Comparison of ENCODE assay signal across 10 cellular contexts in genomic region chr9:105708405-105708804, GRCh38. TPM values are rescaled to one million over a fixed set of nuclear protein-coding genes. Genes with fewer than 3 reads are reported as not detected.
DNase-seq lines count a peak whose midpoint lies in the region; ATAC-seq and TF ChIP-seq lines count a peak whose summit lies in the region.
"Had no signal": no experiment of that assay in that cellular context is flagged by ENCODE, and none has a peak within 500 bp of the region (broad histone marks: within the 10 kb centered on the region; RNA-seq: fewer than 3 reads in every experiment).

No MANE protein-coding gene starts in this region.

- in situ Hi-C loops in brain microvascular endothelial cell (cut with HindIII; ENCODE audit: low pct_ligation_motif_present, low sequenced_read_pairs), result no loop called here

- peak; percentile 2 for DNase-seq in fibroblast of villous mesenchyme (ENCODE audit: low read depth)
- DNase-seq in brain microvascular endothelial cell, result no peak
- DNase-seq in left lung, result no peak
- no peak for DNase-seq in ascending aorta (ENCODE audit: low spot score in 2 of 2)
- DNase-seq: DMS79; stimulated activated CD4-positive, alpha-beta T cell treated with anti-CD3 and anti-CD28 coated beads, Interleukin-4, amount 100 ng/mL, for 1 hour had no signal

- H3K27me3 ChIP-seq in brain microvascular endothelial cell (replicated peaks) (no peaks in the 10 kb centered on the region), left lung (no peaks in the 10 kb centered on the region), ascending aorta (no peaks in the 10 kb centered on the region)

- no peaks in the 10 kb centered on the region for H3K9me3 ChIP-seq in left lung
- no peaks in the 10 kb centered on the region for H3K9me3 ChIP-seq in ascending aorta

- no peaks in the 10 kb centered on the region for H3K4me1 ChIP-seq in left lung
- no peaks in the 10 kb centered on the region for H3K4me1 ChIP-seq in ascending aorta

- H3K4me3 ChIP-seq in fibroblast of villous mesenchyme (ENCODE audit: low read depth, low read length), result no peak overlapping the region
- no peak overlapping the region for H3K4me3 ChIP-seq in brain microvascular endothelial cell (ENCODE audit: low read depth, low read length)
- no peak overlapping the region for H3K4me3 ChIP-seq in left lung
- no peak overlapping the region for H3K4me3 ChIP-seq in ascending aorta

- no peaks in the 10 kb centered on the region for H3K36me3 ChIP-seq in brain microvascular endothelial cell (replicated peaks)
- H3K36me3 ChIP-seq in left lung, result peaks cover 0 to 10% of the 10 kb centered on the region in 2 donors
- H3K36me3 ChIP-seq in ascending aorta, result peaks cover 0 to 5% of the 10 kb centered on the region in 2 donors

- peak; percentile 65 for ATAC-seq in GM18517 (IDR thresholded peaks at IDR 0.05; ENCODE audit: unreplicated experiment)
- ATAC-seq in GM21381 (IDR thresholded peaks at IDR 0.05; ENCODE audit: unreplicated experiment), result peak; percentile 49
- peak; percentile 67 for ATAC-seq in HG03432 (IDR thresholded peaks at IDR 0.05; ENCODE audit: unreplicated experiment)
- no peak for ATAC-seq in esophagus mucosa
- no peak for ATAC-seq in left lung

- no peak overlapping the region for H3K27ac ChIP-seq in brain microvascular endothelial cell
- H3K27ac ChIP-seq in left lung, result no peak overlapping the region
- H3K27ac ChIP-seq in ascending aorta, result no peak overlapping the region

- intact Hi-C loops in left lung (cut with DNase I) (no loop called here), ascending aorta (cut with DNase I) (no loop called here)

- TF ChIP-seq CTCF in fibroblast of villous mesenchyme (IDR thresholded peaks at IDR 0.05; ENCODE audit: insufficient read depth, low read depth, low read length) (no peak), brain microvascular endothelial cell (IDR thresholded peaks at IDR 0.05; ENCODE audit: low read depth, low read length, missing control alignments) (no peak), left lung (IDR thresholded peaks at IDR 0.05) (no peak), ascending aorta (IDR thresholded peaks at IDR 0.05) (no peak)

RNA-seq across cellular contexts. Expression of gene TMEM38B, which starts 14.1 kb away (rescaled TPM):
- total RNA-seq in fibroblast of villous mesenchyme (11.0 and 20.7 TPM in 2 replicates), esophagus mucosa (4.1 TPM), left lung (10 to 100 TPM; 11.6 to 19.1 TPM), ascending aorta (11.0 TPM)

RNA-seq across cellular contexts. Expression of gene TAL2, which starts 46.1 kb away (rescaled TPM):
- total RNA-seq in fibroblast of villous mesenchyme, result not detected in 2 replicates
- total RNA-seq in esophagus mucosa, result not detected
- total RNA-seq in left lung, result under 1 TPM in 1 of 2 donors, not detected in 1; 0.41 TPM
- not detected for total RNA-seq in ascending aorta

Comparison
In these comparisons a context has a peak if more than half of its experiments do, and no peak if none do; other contexts are left out.
1. ATAC-seq: peak in GM18517 (single experiment), GM21381 (single experiment) and HG03432 (single experiment); none in esophagus mucosa (single experiment) and left lung (single experiment).